In genomic region chr6:107989166-107990094, GRCh38 we compare ENCODE assay signal across 1 cellular context.
TF ChIP-seq lines count a peak whose summit lies in the region.

No MANE protein-coding gene starts in this region.

TF ChIP-seq in K562, 482 proteins besides CTCF, POLR2A, EP300 and RAD21 (continued from another document and continues in another):
- TF ChIP-seq, protein P1, sequence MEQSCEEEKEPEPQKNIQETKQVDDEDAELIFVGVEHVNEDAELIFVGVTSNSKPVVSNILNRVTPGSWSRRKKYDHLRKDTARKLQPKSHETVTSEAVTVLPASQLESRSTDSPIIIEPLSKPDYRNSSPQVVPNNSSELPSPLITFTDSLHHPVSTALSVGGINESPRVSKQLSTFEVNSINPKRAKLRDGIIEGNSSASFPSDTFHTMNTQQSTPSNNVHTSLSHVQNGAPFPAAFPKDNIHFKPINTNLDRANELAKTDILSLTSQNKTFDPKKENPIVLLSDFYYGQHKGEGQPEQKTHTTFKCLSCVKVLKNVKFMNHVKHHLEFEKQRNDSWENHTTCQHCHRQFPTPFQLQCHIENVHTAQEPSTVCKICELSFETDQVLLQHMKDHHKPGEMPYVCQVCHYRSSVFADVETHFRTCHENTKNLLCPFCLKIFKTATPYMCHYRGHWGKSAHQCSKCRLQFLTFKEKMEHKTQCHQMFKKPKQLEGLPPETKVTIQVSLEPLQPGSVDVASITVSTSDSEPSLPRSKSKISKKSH (CRISPR knock-in tag; IDR thresholded peaks at IDR 0.05) = no peak
- TF ChIP-seq THAP7 (CRISPR knock-in tag; IDR thresholded peaks at IDR 0.05) (no peak), POU5F1 (IDR thresholded peaks at IDR 0.05; ENCODE audit: borderline replicate concordance, low read depth, low read length, partially characterized antibody) (no peak), BRD4 (IDR thresholded peaks at IDR 0.05) (no peak), HDAC3 (IDR thresholded peaks at IDR 0.05; ENCODE audit: borderline replicate concordance, partially characterized antibody) (no peak), ZNF609 (CRISPR knock-in tag; IDR thresholded peaks at IDR 0.05; ENCODE audit: borderline replicate concordance) (no peak), CTBP1 (IDR thresholded peaks at IDR 0.05; ENCODE audit: borderline replicate concordance) (0 out of 2 replicates have a peak, but pooled peaks have one; percentile 19), BRF1 (IDR thresholded peaks at IDR 0.05; ENCODE audit: borderline replicate concordance, extremely low read depth, insufficient read length) (no peak), IFI16 (CRISPR knock-in tag; IDR thresholded peaks at IDR 0.05) (no peak), CTCFL (IDR thresholded peaks at IDR 0.05; ENCODE audit: borderline replicate concordance, insufficient read depth, low read depth, low read length, poor library complexity, severe bottlenecking) (no peak), SAFB2 (IDR thresholded peaks at IDR 0.05; ENCODE audit: borderline replicate concordance, low read depth, low read length, severe bottlenecking) (no peak), CREB3L1 (IDR thresholded peaks at IDR 0.05; ENCODE audit: borderline replicate concordance, low read depth) (no peak), FOXK1 (CRISPR knock-in tag; IDR thresholded peaks at IDR 0.05; ENCODE audit: borderline replicate concordance) (no peak), PCBP2 (IDR thresholded peaks at IDR 0.05; ENCODE audit: low read depth, low read length, poor library complexity, severe bottlenecking) (no peak), FOXJ3 (CRISPR knock-in tag; IDR thresholded peaks at IDR 0.05) (no peak), ARID1B (IDR thresholded peaks at IDR 0.05) (peak; percentile 63), EZH2 (IDR thresholded peaks at IDR 0.05; ENCODE audit: borderline replicate concordance, low read depth, low read length) (no peak), ZNF282 (CRISPR knock-in tag; IDR thresholded peaks at IDR 0.05) (no peak), BCOR (IDR thresholded peaks at IDR 0.05) (no peak), ZNF121 (CRISPR knock-in tag; conservative IDR thresholded peaks at IDR 0.05) (peak; percentile 61; the same call in 1 of the 2 replicates), YY1 (IDR thresholded peaks at IDR 0.05; ENCODE audit: borderline replicate concordance in 1 of 3, control insufficient read depth in 1 of 3, extremely low read depth in 1 of 3, insufficient read depth in 3 of 3, insufficient read length in 1 of 3, insufficient replicate concordance in 2 of 3, low read depth in 1 of 3, low read length in 2 of 3) (peak in 1 of 3 experiments; percentile 11), KLF13 (tag; IDR thresholded peaks at IDR 0.05; ENCODE audit: borderline replicate concordance, low read depth) (no peak), JUND (IDR thresholded peaks at IDR 0.05; ENCODE audit: borderline replicate concordance, low read depth, low read length) (no peak), JUND (tag; IDR thresholded peaks at IDR 0.05; ENCODE audit: borderline replicate concordance, low read depth, low read length) (no peak), TRIM25 (IDR thresholded peaks at IDR 0.05; ENCODE audit: borderline replicate concordance) (no peak), ZNF444 (CRISPR knock-in tag; IDR thresholded peaks at IDR 0.05) (no peak), MAFF (IDR thresholded peaks at IDR 0.05; ENCODE audit: low read length) (no peak), RFX5 (IDR thresholded peaks at IDR 0.05; ENCODE audit: low read depth, low read length) (no peak), MAFG (tag; conservative IDR thresholded peaks at IDR 0.05) (no peak), TAL1 (IDR thresholded peaks at IDR 0.05) (peak; percentile 58), ZNF3 (CRISPR knock-in tag; IDR thresholded peaks at IDR 0.05) (no peak), ZBTB26 (CRISPR knock-in tag; IDR thresholded peaks at IDR 0.05) (no peak), CC2D1A (IDR thresholded peaks at IDR 0.05) (no peak), TBL1XR1 (IDR thresholded peaks at IDR 0.05; ENCODE audit: low read length in 2 of 2) (no peak), TCFL5 (CRISPR knock-in tag; conservative IDR thresholded peaks at IDR 0.05) (no peak), SRSF7 (optimal IDR thresholded peaks at IDR 0.05; ENCODE audit: low read depth, low read length) (no peak), NBN (IDR thresholded peaks at IDR 0.05; ENCODE audit: low read depth) (no peak), SRSF1 (IDR thresholded peaks at IDR 0.05; ENCODE audit: low read depth, low read length) (no peak), RNF219 (CRISPR knock-in tag; IDR thresholded peaks at IDR 0.05) (no peak), TEAD4 (IDR thresholded peaks at IDR 0.05; ENCODE audit: low read length) (0 out of 2 replicates have a peak, but pooled peaks have one; percentile 19), TEAD4 (CRISPR knock-in tag; IDR thresholded peaks at IDR 0.05; ENCODE audit: borderline replicate concordance) (no peak)
- TF ChIP-seq, protein P2, sequence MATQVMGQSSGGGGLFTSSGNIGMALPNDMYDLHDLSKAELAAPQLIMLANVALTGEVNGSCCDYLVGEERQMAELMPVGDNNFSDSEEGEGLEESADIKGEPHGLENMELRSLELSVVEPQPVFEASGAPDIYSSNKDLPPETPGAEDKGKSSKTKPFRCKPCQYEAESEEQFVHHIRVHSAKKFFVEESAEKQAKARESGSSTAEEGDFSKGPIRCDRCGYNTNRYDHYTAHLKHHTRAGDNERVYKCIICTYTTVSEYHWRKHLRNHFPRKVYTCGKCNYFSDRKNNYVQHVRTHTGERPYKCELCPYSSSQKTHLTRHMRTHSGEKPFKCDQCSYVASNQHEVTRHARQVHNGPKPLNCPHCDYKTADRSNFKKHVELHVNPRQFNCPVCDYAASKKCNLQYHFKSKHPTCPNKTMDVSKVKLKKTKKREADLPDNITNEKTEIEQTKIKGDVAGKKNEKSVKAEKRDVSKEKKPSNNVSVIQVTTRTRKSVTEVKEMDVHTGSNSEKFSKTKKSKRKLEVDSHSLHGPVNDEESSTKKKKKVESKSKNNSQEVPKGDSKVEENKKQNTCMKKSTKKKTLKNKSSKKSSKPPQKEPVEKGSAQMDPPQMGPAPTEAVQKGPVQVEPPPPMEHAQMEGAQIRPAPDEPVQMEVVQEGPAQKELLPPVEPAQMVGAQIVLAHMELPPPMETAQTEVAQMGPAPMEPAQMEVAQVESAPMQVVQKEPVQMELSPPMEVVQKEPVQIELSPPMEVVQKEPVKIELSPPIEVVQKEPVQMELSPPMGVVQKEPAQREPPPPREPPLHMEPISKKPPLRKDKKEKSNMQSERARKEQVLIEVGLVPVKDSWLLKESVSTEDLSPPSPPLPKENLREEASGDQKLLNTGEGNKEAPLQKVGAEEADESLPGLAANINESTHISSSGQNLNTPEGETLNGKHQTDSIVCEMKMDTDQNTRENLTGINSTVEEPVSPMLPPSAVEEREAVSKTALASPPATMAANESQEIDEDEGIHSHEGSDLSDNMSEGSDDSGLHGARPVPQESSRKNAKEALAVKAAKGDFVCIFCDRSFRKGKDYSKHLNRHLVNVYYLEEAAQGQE (CRISPR knock-in tag; IDR thresholded peaks at IDR 0.05; ENCODE audit: low read depth) = no peak
